8 cellular contexts compared by ENCODE assay signal in genomic region chr6:30647039-30647801, GRCh38. TPM values are rescaled to one million over a fixed set of nuclear protein-coding genes. Genes with fewer than 3 reads are reported as not detected.
DNase-seq lines count a peak whose midpoint lies in the region; ATAC-seq and TF ChIP-seq lines count a peak whose summit lies in the region.

C6orf136 (plus strand) TSS chr6:30647133; CDS start chr6:30647232, 99 bp downstream.

- TF ChIP-seq CTCF in astrocyte of the spinal cord (IDR thresholded peaks at IDR 0.05; ENCODE audit: low read depth, low read length) (no peak), sigmoid colon (IDR thresholded peaks at IDR 0.05) (no peak)

- peak; percentile 74 for ATAC-seq in GM18511 (IDR thresholded peaks at IDR 0.05; ENCODE audit: unreplicated experiment)
- ATAC-seq in HG02981 (IDR thresholded peaks at IDR 0.05; ENCODE audit: unreplicated experiment) = peak; percentile 65
- no peak for ATAC-seq in GM18870 (IDR thresholded peaks at IDR 0.05; ENCODE audit: unreplicated experiment)

- H3K4me3 ChIP-seq in astrocyte of the spinal cord (ENCODE audit: low read depth, low read length) (peak within 1 kb of the TSS; percentile 82), sigmoid colon (peak within 1 kb of the TSS; percentile 72 to 94 (median 84))

- intact Hi-C loops in sigmoid colon (cut with DNase I) = no loop called here

- TF ChIP-seq POLR2A in sigmoid colon (IDR thresholded peaks at IDR 0.05) = peak in 1 of 2 donors; percentile 22

- peaks cover 5 to 51% (median 15%) of the 10 kb centered on the region in 4 donors for H3K36me3 ChIP-seq in sigmoid colon

- peak; percentile 76 for DNase-seq in NCI-H2081 treated with DMSO at 0.1 percent for 48 hours (lab: John Stamatoyannopoulos, UW)
- DNase-seq in T1000 (lab: John Stamatoyannopoulos, UW) = peak; percentile 87
- peak; percentile 92 for DNase-seq in astrocyte of the spinal cord (ENCODE audit: low read depth, low spot score)
- peak; percentile 67 for DNase-seq in iPS DF 19.7 (ENCODE audit: low read depth, low spot score)
- peak; percentile 97 for DNase-seq in sigmoid colon

- peak within 1 kb of the TSS; percentile 92 to 99 (median 95) for H3K27ac ChIP-seq in sigmoid colon

- in situ Hi-C loops in astrocyte of the spinal cord (cut with HindIII; ENCODE audit: low sequenced_read_pairs) = no loop called here

- H3K4me1 ChIP-seq in sigmoid colon = peaks cover 0 to 26% (median 15%) of the 10 kb centered on the region in 4 donors

- peak in 1 of 4 donors; percentile 11 for TF ChIP-seq EP300 in sigmoid colon (IDR thresholded peaks at IDR 0.05)

- no peaks in the 10 kb centered on the region for H3K27me3 ChIP-seq in sigmoid colon

- no peaks in the 10 kb centered on the region for H3K9me3 ChIP-seq in sigmoid colon

- WGBS in sigmoid colon, 2 donors = 0 to 1% methylated on average over 76 of the region's 76 CpGs

RNA-seq across cellular contexts. Expression of gene C6orf136, which starts in this region (rescaled TPM):
- 10 to 100 TPM in 2 of 4 donors, 1 to 10 TPM in 2; 7.8 to 36.7 (median 20.7) TPM for total RNA-seq in sigmoid colon
- 10 to 100 TPM; 51.1 to 60.8 (median 52.3) TPM for polyA plus RNA-seq in sigmoid colon
